Comparison of ENCODE assay signal across 8 cellular contexts in the genomic region with DNA sequence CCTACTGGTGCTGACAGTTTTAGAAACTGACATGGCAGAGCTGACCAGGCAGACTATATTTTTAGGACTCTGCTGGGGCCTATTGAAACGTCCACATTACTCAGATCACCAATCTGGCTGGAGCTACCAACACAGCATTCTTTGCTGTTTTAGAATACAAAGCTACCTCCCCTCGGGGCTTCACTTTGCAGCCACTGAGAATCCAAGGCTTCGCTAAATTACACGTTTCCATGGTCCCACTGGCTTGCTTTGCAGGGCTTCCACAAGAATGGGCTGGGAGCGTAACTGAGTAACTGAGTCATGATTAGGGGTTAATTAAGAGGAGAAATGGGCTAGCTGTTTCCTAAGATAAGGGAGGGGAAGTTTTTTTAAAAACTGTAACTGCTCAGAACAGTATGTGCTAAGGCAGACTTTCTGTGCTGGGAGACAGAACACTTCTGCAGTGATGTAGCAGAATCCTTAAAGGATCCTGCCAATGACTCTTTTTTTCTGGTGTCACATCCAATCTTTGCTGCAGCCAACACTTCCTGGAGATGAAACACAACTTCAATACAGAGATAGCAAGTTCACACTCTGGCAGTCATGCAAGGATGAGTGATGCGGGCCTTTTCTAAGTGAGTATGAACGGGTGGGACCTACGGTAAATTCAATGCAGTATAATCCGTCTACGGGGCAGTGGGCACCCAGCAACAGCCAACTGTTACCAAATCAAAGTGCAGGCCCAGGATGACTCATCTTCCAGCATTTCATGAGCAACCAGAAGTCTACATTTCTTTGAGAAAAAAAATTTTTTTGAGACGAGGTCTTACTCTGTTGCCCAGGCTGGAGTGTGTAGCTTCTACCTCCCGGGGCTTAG. TPM values are rescaled to one million over a fixed set of nuclear protein-coding genes. Genes with fewer than 3 reads are reported as not detected.
A peak's percentile ranks its signal among the peaks of the same experiment; 100 is the strongest.
DNase-seq lines count a peak whose midpoint lies in the region; TF ChIP-seq lines count a peak whose summit lies in the region.

No MANE protein-coding gene starts in this region.

- peaks cover 0 to 13% (median 10%) of the 10 kb centered on the region in 4 donors for H3K4me1 ChIP-seq in esophagus muscularis mucosa
- H3K4me1 ChIP-seq in ovary (ENCODE audit: insufficient read depth) = no peaks in the 10 kb centered on the region
- peaks cover 10% of the 10 kb centered on the region for H3K4me1 ChIP-seq in HAP-1

- WGBS in esophagus muscularis mucosa = 65% methylated on average over 11 of the region's 12 CpGs
- WGBS in ovary, 3 donors = 28 to 48% (median 30%) methylated on average over 12 of the region's 12 CpGs

- H3K27me3 ChIP-seq in esophagus muscularis mucosa (no peaks in the 10 kb centered on the region), ovary (no peaks in the 10 kb centered on the region), HAP-1 (ENCODE audit: low read depth) (no peaks in the 10 kb centered on the region)

- intact Hi-C loops in esophagus muscularis mucosa (cut with DNase I) (no loop called here), ovary (cut with DNase I) (no loop called here)

- DNase-seq in COLO829 (ENCODE audit: low spot score) (peak; percentile 21), NB4 (ENCODE audit: low read depth) (peak; percentile 53), esophagus muscularis mucosa (ENCODE audit: extremely low spot score) (peak; percentile 92), ovary (peak in 2 of 5 donors; percentile 24 to 67), NCI-H2227 (lab: John Stamatoyannopoulos, UW; ENCODE audit: unreplicated experiment) (no peak), DMS114 treated with DMSO at 0.1 percent for 48 hours (lab: John Stamatoyannopoulos, UW; ENCODE audit: unreplicated experiment) (no peak), HAP-1 (ENCODE audit: low spot score in 2 of 2) (no peak), activated gamma-delta T cell treated with Interleukin-2 at 50 U/mL for 16 hours (no peak)

- H3K4me3 ChIP-seq in NB4 (ENCODE audit: low read depth, low read length) = no peak overlapping the region
- H3K4me3 ChIP-seq in esophagus muscularis mucosa = no peak overlapping the region
- no peak overlapping the region for H3K4me3 ChIP-seq in ovary
- no peak overlapping the region for H3K4me3 ChIP-seq in HAP-1

- in situ Hi-C loops in HAP-1 (cut with MboI; ENCODE audit: low sequenced_read_pairs) = no loop called here

- no peak for TF ChIP-seq CTCF in NB4 (IDR thresholded peaks at IDR 0.05; ENCODE audit: low read depth, low read length)
- no peak for TF ChIP-seq CTCF in esophagus muscularis mucosa (IDR thresholded peaks at IDR 0.05)
- no peak for TF ChIP-seq CTCF in ovary (IDR thresholded peaks at IDR 0.05)

- no peaks in the 10 kb centered on the region for H3K9me3 ChIP-seq in esophagus muscularis mucosa
- H3K9me3 ChIP-seq in ovary = no peaks in the 10 kb centered on the region
- no peaks in the 10 kb centered on the region for H3K9me3 ChIP-seq in HAP-1

- TF ChIP-seq POLR2A in NB4 (IDR thresholded peaks at IDR 0.05; ENCODE audit: extremely low read depth, insufficient read length) (no peak), esophagus muscularis mucosa (IDR thresholded peaks at IDR 0.05; ENCODE audit: low read depth) (no peak), ovary (IDR thresholded peaks at IDR 0.05) (no peak)

- TF ChIP-seq EP300 in esophagus muscularis mucosa (IDR thresholded peaks at IDR 0.05) = no peak
- peak; percentile 77 for TF ChIP-seq EP300 in ovary (IDR thresholded peaks at IDR 0.05)

- H3K27ac ChIP-seq in esophagus muscularis mucosa (replicated peaks in 1 of 4) = peak overlapping the region; percentile 50 to 71 (median 53)
- H3K27ac ChIP-seq in ovary = no peak overlapping the region

- peaks cover 0 to 45% (median 14%) of the 10 kb centered on the region in 4 donors for H3K36me3 ChIP-seq in esophagus muscularis mucosa
- no peaks in the 10 kb centered on the region for H3K36me3 ChIP-seq in ovary
- no peaks in the 10 kb centered on the region; the same call in 1 of the 2 replicates for H3K36me3 ChIP-seq in HAP-1 (replicated peaks)

RNA-seq across cellular contexts. Expression of gene NDUFS5, which starts 21.5 kb away (rescaled TPM):
- 100 to 1,000 TPM; 274 to 655 (median 373) TPM for total RNA-seq in esophagus muscularis mucosa
- total RNA-seq in ovary = 100 to 1,000 TPM; 126 to 378 (median 195) TPM
- polyA plus RNA-seq in ovary = 100 to 1,000 TPM; 438 to 492 TPM

RNA-seq across cellular contexts. Expression of gene AKIRIN1, which starts 56.5 kb away (rescaled TPM):
- total RNA-seq in esophagus muscularis mucosa (10 to 100 TPM; 59.0 to 93.1 (median 69.2) TPM), ovary (10 to 100 TPM; 19.1 to 49.0 (median 42.4) TPM)
- 10 to 100 TPM; 14.9 to 64.6 TPM for polyA plus RNA-seq in ovary

Comparison
In these comparisons a context has a peak if more than half of its experiments do, and no peak if none do; other contexts are left out.
1. DNase-seq: peak in COLO829 (single experiment), NB4 (single experiment) and esophagus muscularis mucosa (single experiment); none in NCI-H2227 (single experiment), DMS114 treated with DMSO at 0.1 percent for 48 hours (single experiment), HAP-1 (0 of 2) and activated gamma-delta T cell treated with Interleukin-2 at 50 U/mL for 16 hours (single experiment).
2. H3K27ac ChIP-seq: peak in esophagus muscularis mucosa (4 of 4); none in ovary (0 of 2).